Comparison of ENCODE assay signal across 8 cellular contexts in genomic region chr12:68863886-68864454, GRCh38. TPM values are rescaled to one million over a fixed set of nuclear protein-coding genes. Genes with fewer than 3 reads are reported as not detected.
DNase-seq lines count a peak whose midpoint lies in the region; ATAC-seq and TF ChIP-seq lines count a peak whose summit lies in the region.
"Not testable (repeated sequence)": the region's sequence is repeated elsewhere in the genome, so short reads cannot be mapped to it uniquely, and the experiment has no call there.

No MANE protein-coding gene starts in this region.

- H3K27ac ChIP-seq in CD8-positive, alpha-beta T cell (ENCODE audit: low read depth, low read length), result not testable (repeated sequence)

- POLR2A ChIA-PET in CD8-positive, alpha-beta T cell (lab: Charles Lee), result not testable (repeated sequence)

- not testable (repeated sequence) for H3K4me3 Mint-ChIP-seq in CD8-positive, alpha-beta T cell; T-helper 17 cell; chondrocyte (ENCODE audit: unreplicated experiment)

- not testable (repeated sequence) for H3K27ac Mint-ChIP-seq in CD8-positive, alpha-beta T cell; T-helper 17 cell; chondrocyte (ENCODE audit: unreplicated experiment)

- intact Hi-C loops in CD8-positive, alpha-beta T cell (cut with DNase I, micrococcal nuclease), result loop anchor here in 1 of 2 experiments (5.0 kb wide), 1 partner anchor 208 kb away; no protein-coding TSS in a partner anchor

- H3K4me3 ChIP-seq in CD8-positive, alpha-beta T cell (ENCODE audit: low read depth, low read length), result not testable (repeated sequence)

- TF ChIP-seq CTCF in CD8-positive, alpha-beta T cell (IDR thresholded peaks at IDR 0.05), result peak; percentile 34
- peak; percentile 90 for TF ChIP-seq CTCF in chondrocyte (IDR thresholded peaks at IDR 0.05)

- not testable (repeated sequence) for H3K9me3 ChIP-seq in CD8-positive, alpha-beta T cell (ENCODE audit: low read length); T-helper 17 cell (ENCODE audit: control insufficient read depth, low read length, poor library complexity, severe bottlenecking)

- not testable (repeated sequence) for H3K36me3 Mint-ChIP-seq in CD8-positive, alpha-beta T cell; T-helper 17 cell (ENCODE audit: low read depth); chondrocyte (ENCODE audit: low read depth)

- not testable (repeated sequence) for H3K4me1 Mint-ChIP-seq in CD8-positive, alpha-beta T cell (ENCODE audit: low read depth); T-helper 17 cell; chondrocyte (ENCODE audit: low read depth)

- not testable (repeated sequence) for H3K27me3 Mint-ChIP-seq in CD8-positive, alpha-beta T cell (ENCODE audit: low read depth); chondrocyte (ENCODE audit: low read depth)
- H3K27me3 Mint-ChIP-seq in T-helper 17 cell, result peaks cover 11% of the 10 kb centered on the region

- not testable (repeated sequence) for H3K9me3 Mint-ChIP-seq in CD8-positive, alpha-beta T cell; chondrocyte (ENCODE audit: low read depth)

- H3K36me3 ChIP-seq in CD8-positive, alpha-beta T cell (ENCODE audit: insufficient read depth, low read length), result not testable (repeated sequence)

- not testable (repeated sequence) for ATAC-seq in CD8-positive, alpha-beta T cell
- peak; percentile 58 for ATAC-seq in GM19397 (IDR thresholded peaks at IDR 0.05; ENCODE audit: unreplicated experiment)
- ATAC-seq in T-helper 17 cell, result peak; percentile 50

- not testable (repeated sequence) for H3K4me1 ChIP-seq in CD8-positive, alpha-beta T cell (ENCODE audit: insufficient read depth, low read length)

- CTCF ChIA-PET in CD8-positive, alpha-beta T cell (lab: Charles Lee), result not testable (repeated sequence)

- not testable (repeated sequence) for H3K27me3 ChIP-seq in CD8-positive, alpha-beta T cell (ENCODE audit: insufficient read depth, low read length)

- DNase-seq in CD8-positive, alpha-beta T cell; T-helper 17 cell; chondrocyte (ENCODE audit: low spot score): not testable (repeated sequence)
- DNase-seq in HS-5 (ENCODE audit: low read depth), result peak; percentile 35
- DNase-seq in NCI-H2196 treated with DMSO at 0.1 percent for 48 hours (lab: John Stamatoyannopoulos, UW; ENCODE audit: unreplicated experiment), result peak; percentile 8
- peak; percentile 62 for DNase-seq in kidney glomerular epithelial cell (lab: John Stamatoyannopoulos, UW)
- DNase-seq in stimulated activated CD4-positive, alpha-beta T cell treated with anti-CD3 and anti-CD28 coated beads, Interleukin-15, amount 100 ng/mL, for 24 hours, result peak; percentile 20

RNA-seq across cellular contexts. Expression of gene MDM2, which starts 56.0 kb away (rescaled TPM):
- total RNA-seq in CD8-positive, alpha-beta T cell, result 10 to 100 TPM; 95.1 to 98.0 TPM
- total RNA-seq in T-helper 17 cell (100 to 1,000 TPM in 1 of 2 donors, 10 to 100 TPM in 1; 96.3 to 101 TPM), chondrocyte (146 to 160 TPM (median 158 TPM) in 3 replicates)
